In the genomic region with DNA sequence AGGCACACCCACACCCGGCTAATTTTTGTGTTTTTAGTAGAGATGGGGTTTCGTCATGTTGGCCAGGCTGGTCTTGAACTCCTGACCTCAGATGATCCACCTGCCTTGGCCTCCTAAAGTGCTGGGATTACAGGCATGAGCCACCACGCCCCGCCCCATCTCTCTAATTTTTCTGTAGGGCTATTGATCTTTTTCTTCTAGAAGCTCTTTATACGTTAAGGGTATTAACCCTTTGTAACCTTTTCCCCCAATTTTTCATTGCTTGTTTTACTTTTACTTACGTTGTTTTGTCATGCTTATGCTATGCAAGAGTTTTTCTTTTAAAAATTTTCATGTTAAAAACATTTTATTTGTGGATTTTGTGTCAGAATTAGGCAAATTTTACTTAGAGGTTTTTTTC, we compare ENCODE assay signal across 6 cellular contexts. TPM values are rescaled to one million over a fixed set of nuclear protein-coding genes. Genes with fewer than 3 reads are reported as not detected.
DNase-seq lines count a peak whose midpoint lies in the region; ATAC-seq, FAIRE-seq and TF ChIP-seq lines count a peak whose summit lies in the region.
"Not testable (repeated sequence)": the region's sequence is repeated elsewhere in the genome, so short reads cannot be mapped to it uniquely, and the experiment has no call there.

No MANE protein-coding gene starts in this region.

- H3K9me2 ChIP-seq in HCT116 (ENCODE audit: insufficient read depth) = not testable (repeated sequence)

- H3K9me3 Mint-ChIP-seq in activated naive CD8-positive, alpha-beta T cell (ENCODE audit: low read depth) = not testable (repeated sequence)

- peak overlapping the region; percentile 11 for H3K27ac Mint-ChIP-seq in activated naive CD8-positive, alpha-beta T cell

- CTCF ChIA-PET in HCT116 (lab: Charles Lee); RWPE1 (lab: Yijun Ruan, JAX); HepG2 (lab: Yijun Ruan, JAX; ENCODE audit: low intra/inter-chr PET ratio, low total read pairs): not testable (repeated sequence)

- RAD21 ChIA-PET in HCT116 (lab: Charles Lee; ENCODE audit: low non-redundant PET in 1 of 2, low total read pairs in 2 of 2, uncharacterized antibody in 2 of 2, unreplicated experiment in 2 of 2) = interaction anchor here in 1 of 2 experiments (0.6 kb wide), 1 partner anchor 74 kb away, joined by 3 read pairs; no protein-coding TSS in a partner anchor

- intact Hi-C loops in HCT116 (cut with micrococcal nuclease) = not testable (repeated sequence)
- intact Hi-C loops in HepG2 (cut with micrococcal nuclease; ENCODE audit: unreplicated experiment) = loop anchor here (10.0 kb wide), 1 partner anchor 377 kb away; a partner anchor contains a TSS

- 60% methylated on average over 6 of the region's 6 CpGs for WGBS in HepG2 (ENCODE audit: low lambda C conversion rate)

- H3K9ac ChIP-seq in HCT116 (ENCODE audit: low read length); HepG2 (ENCODE audit: insufficient read depth, low read depth, low read length): not testable (repeated sequence)

- H3K4me1 ChIP-seq in HCT116 (ENCODE audit: control insufficient read depth in 1 of 2, insufficient read depth in 2 of 2, low read length in 2 of 2) = peaks cover 21 to 48% of the 10 kb centered on the region in 2 experiments
- H3K4me1 ChIP-seq in HepG2 (ENCODE audit: insufficient read depth, low read length) = peaks cover 41% of the 10 kb centered on the region
- peaks cover 50% of the 10 kb centered on the region for H3K4me1 ChIP-seq in osteoblast (ENCODE audit: insufficient read depth, low read length)

- H3K9me3 ChIP-seq in HCT116 (ENCODE audit: control insufficient read depth in 1 of 2, insufficient read depth in 1 of 2, low read depth in 1 of 2, low read length in 2 of 2); HepG2 (ENCODE audit: low read length); osteoblast (ENCODE audit: low read depth, low read length): not testable (repeated sequence)

- not testable (repeated sequence) for BruUV-seq in HCT116 (replicated peaks; lab: Mats Ljungman, UMichigan); HepG2 (replicated peaks; lab: Mats Ljungman, UMichigan)

- H3K4me1 Mint-ChIP-seq in activated naive CD8-positive, alpha-beta T cell (ENCODE audit: low read depth) = peaks cover 58% of the 10 kb centered on the region

- peak overlapping the region; percentile 41; the same call in 1 of the 2 replicates for H3K27ac ChIP-seq in C4-2B
- H3K27ac ChIP-seq in HCT116 (ENCODE audit: low read depth, low read length) = not testable (repeated sequence)
- peak overlapping the region; percentile 21; the same call in 1 of the 2 replicates for H3K27ac ChIP-seq in RWPE1
- peak overlapping the region; percentile 65 for H3K27ac ChIP-seq in HepG2 (ENCODE audit: extremely low read length, insufficient read depth, low read length)
- peak overlapping the region; percentile 99 for H3K27ac ChIP-seq in osteoblast (ENCODE audit: low read depth, low read length)

- not testable (repeated sequence) for TF ChIP-seq POLR2A in HCT116 (IDR thresholded peaks at IDR 0.05; ENCODE audit: borderline replicate concordance, extremely low read depth, insufficient read depth, insufficient read length); HepG2 (IDR thresholded peaks at IDR 0.05; ENCODE audit: insufficient read depth in 1 of 2, low read depth in 2 of 2, low read length in 2 of 2)

- H3K36me3 Mint-ChIP-seq in activated naive CD8-positive, alpha-beta T cell = peaks cover 18% of the 10 kb centered on the region

- H3K4me3 ChIP-seq in HCT116 (replicated peaks in 1 of 2; ENCODE audit: low read depth in 1 of 2, low read length in 2 of 2); HepG2 (replicated peaks in 1 of 3; ENCODE audit: insufficient read depth in 1 of 3, low read depth in 2 of 3, low read length in 3 of 3); osteoblast (ENCODE audit: insufficient read depth, low read length): not testable (repeated sequence)

- POLR2A ChIA-PET in HCT116 (lab: Charles Lee) = interaction anchor here (0.7 kb wide), 1 partner anchor 143 kb away, joined by 3 read pairs; no protein-coding TSS in a partner anchor
- POLR2A ChIA-PET in RWPE1 (lab: Yijun Ruan, JAX; ENCODE audit: low non-redundant PET) = not testable (repeated sequence)
- POLR2A ChIA-PET in HepG2 (lab: Yijun Ruan, JAX) = interaction anchor here (1.0 to 1.4 kb wide), 5 partner anchors 8 to 38 kb away, joined by 3 to 5 read pairs (median 4); no protein-coding TSS in a partner anchor

- peaks cover 18 to 34% of the 10 kb centered on the region in 2 experiments; a peak in 3 of 4 replicates for H3K36me3 ChIP-seq in HCT116 (ENCODE audit: control insufficient read depth in 1 of 2, insufficient read depth in 2 of 2, low read length in 2 of 2)
- H3K36me3 ChIP-seq in HepG2 (replicated peaks in 1 of 2; ENCODE audit: control insufficient read depth in 1 of 2, insufficient read depth in 2 of 2, low read length in 2 of 2) = peaks cover 32 to 74% of the 10 kb centered on the region in 2 experiments
- H3K36me3 ChIP-seq in osteoblast (ENCODE audit: insufficient read depth, low read length) = peaks cover 61% of the 10 kb centered on the region

- not testable (repeated sequence) for FAIRE-seq in HepG2 (lab: Jason Lieb, UNC)

- not testable (repeated sequence) for TF ChIP-seq RAD21 in HCT116 (IDR thresholded peaks at IDR 0.05; ENCODE audit: low read depth); HepG2 (CRISPR knock-in tag; IDR thresholded peaks at IDR 0.05)

- not testable (repeated sequence) for H2AFZ ChIP-seq in HCT116 (ENCODE audit: low read depth, low read length, poor library complexity, severe bottlenecking); HepG2 (ENCODE audit: low read length); osteoblast (ENCODE audit: low read length)

- not testable (repeated sequence) for H3K4me3 Mint-ChIP-seq in activated naive CD8-positive, alpha-beta T cell

- not testable (repeated sequence) for H3K27me3 Mint-ChIP-seq in activated naive CD8-positive, alpha-beta T cell

- not testable (repeated sequence) for TF ChIP-seq EP300 in HepG2 (IDR thresholded peaks at IDR 0.05; ENCODE audit: low read depth in 2 of 2, low read length in 2 of 2); HepG2 (CRISPR knock-in tag; IDR thresholded peaks at IDR 0.05; ENCODE audit: borderline replicate concordance)

- peak overlapping the region; percentile 15 for H3K4me2 ChIP-seq in HCT116 (ENCODE audit: low read length)
- peak overlapping the region; percentile 82; the same call in 1 of the 2 replicates for H3K4me2 ChIP-seq in HepG2 (ENCODE audit: low read depth, low read length)
- peak overlapping the region; percentile 58 for H3K4me2 ChIP-seq in osteoblast (ENCODE audit: insufficient read depth, low read length)

- not testable (repeated sequence) for DNase-seq in HCT116 (ENCODE audit: low read depth, low spot score); RWPE1 (ENCODE audit: low spot score); HepG2 (ENCODE audit: low spot score); osteoblast (ENCODE audit: insufficient read length, low spot score, missing footprints)

- not testable (repeated sequence) for H3K27me3 ChIP-seq in HCT116 (ENCODE audit: insufficient read depth, low read length); HepG2 (ENCODE audit: control insufficient read depth in 1 of 2, insufficient read depth in 2 of 2, low read length in 2 of 2); osteoblast (ENCODE audit: insufficient read depth, low read length)

- H3K79me2 ChIP-seq in HCT116 (ENCODE audit: insufficient read depth, low read length) = peaks cover 77% of the 10 kb centered on the region
- H3K79me2 ChIP-seq in HepG2 (ENCODE audit: insufficient read depth, low read length) = peaks cover 71% of the 10 kb centered on the region
- peaks cover 92% of the 10 kb centered on the region for H3K79me2 ChIP-seq in osteoblast (ENCODE audit: insufficient read depth, low read length)

- not testable (repeated sequence) for ATAC-seq in HCT116, HepG2

- in situ Hi-C loops in HepG2 (cut with HindIII; ENCODE audit: extremely low pct_ligation_motif_present, low pct_unique_long_range_greater_than_20kb) = not testable (repeated sequence)

- TF ChIP-seq CTCF in C4-2B (conservative IDR thresholded peaks at IDR 0.05); HCT116 (IDR thresholded peaks at IDR 0.05 in 2 of 3, conservative IDR thresholded peaks at IDR 0.05 in 1 of 3; ENCODE audit: borderline replicate concordance in 1 of 3, insufficient read depth in 1 of 3, low read depth in 2 of 3, low read length in 2 of 3); RWPE1 (conservative IDR thresholded peaks at IDR 0.05; ENCODE audit: low read depth); HepG2 (CRISPR knock-in tag; IDR thresholded peaks at IDR 0.05); osteoblast (IDR thresholded peaks at IDR 0.05; ENCODE audit: extremely low read depth, low read depth, low read length): not testable (repeated sequence)

- not testable (repeated sequence) for H4K20me1 ChIP-seq in HCT116 (ENCODE audit: insufficient read depth); HepG2 (ENCODE audit: insufficient read depth, low read length); osteoblast (ENCODE audit: insufficient read depth, low read length)

RNA-seq across cellular contexts. Expression of a gene that starts 15.5 kb away (rescaled TPM):
- total RNA-seq in HCT116 (2021; ENCODE audit: unreplicated experiment) = 43.1 TPM
- 37.3 and 40.8 TPM in 2 replicates for polyA plus RNA-seq in HCT116 (2012)
- total RNA-seq in HepG2 (2016; rRNA removed; fragmentation: Illumina TruSeq; extraction: Trizol) = 47.5 and 48.6 TPM in 2 replicates
- 36.1 and 38.8 TPM in 2 replicates for total RNA-seq in HepG2 (2016; cell fraction: cytosol; rRNA removed; fragmentation: Illumina TruSeq; extraction: Trizol; ENCODE audit: low read depth)
- 42.9 and 49.7 TPM in 2 replicates for total RNA-seq in HepG2 (2016; cell fraction: insoluble cytoplasmic fraction; rRNA removed; fragmentation: Illumina TruSeq; extraction: Trizol)
- total RNA-seq in HepG2 (2016; cell fraction: membrane; rRNA removed; fragmentation: Illumina TruSeq; extraction: Trizol) = 46.0 and 48.9 TPM in 2 replicates
- total RNA-seq in HepG2 (2016; cell fraction: nucleus; rRNA removed; fragmentation: Illumina TruSeq; extraction: Trizol) = 36.1 and 43.2 TPM in 2 replicates
- 45.6 and 49.2 TPM in 2 replicates for polyA plus RNA-seq in HepG2 (2011; rRNA removed)
- polyA plus RNA-seq in HepG2 (2011; cell fraction: cytosol; rRNA removed) = 33.5 and 52.6 TPM in 2 replicates
- 151 and 167 TPM in 2 replicates for polyA plus RNA-seq in HepG2 (2011; cell fraction: nucleus; rRNA removed)
- polyA plus RNA-seq in HepG2 (2012) = 36.1 and 37.5 TPM in 2 replicates
- polyA plus RNA-seq in HepG2 (2016; cell fraction: cytosol; fragmentation: Illumina TruSeq; extraction: Trizol; ENCODE audit: low read depth) = 39.0 and 42.6 TPM in 2 replicates
- polyA plus RNA-seq in HepG2 (2016; cell fraction: insoluble cytoplasmic fraction; fragmentation: Illumina TruSeq; extraction: Trizol; ENCODE audit: low read depth) = 48.6 and 51.7 TPM in 2 replicates
- polyA plus RNA-seq in HepG2 (2016; cell fraction: membrane; fragmentation: Illumina TruSeq; extraction: Trizol; ENCODE audit: low read depth) = 45.0 and 48.7 TPM in 2 replicates
- 83.8 and 85.3 TPM in 2 replicates for polyA plus RNA-seq in HepG2 (2016; cell fraction: nucleus; fragmentation: Illumina TruSeq; extraction: Trizol; ENCODE audit: insufficient read depth, low read depth)
- polyA minus RNA-seq in HepG2 (2011; rRNA and poly(A)+ RNA removed; ENCODE audit: low replicate concordance) = 19.6 and 68.1 TPM in 2 replicates
- 23.7 TPM in 2 replicates for polyA minus RNA-seq in HepG2 (2011; cell fraction: cytosol; rRNA and poly(A)+ RNA removed)
- polyA minus RNA-seq in HepG2 (2011; cell fraction: nucleus; rRNA and poly(A)+ RNA removed) = 45.2 and 49.1 TPM in 2 replicates
- 26.5 and 27.9 TPM in 2 replicates for total RNA-seq in osteoblast

Comparison
In these comparisons a context has a peak if more than half of its experiments do, and no peak if none do; other contexts are left out.
1. H3K4me2 ChIP-seq: peak in every context shown above with its lines; median percentile 82 in HepG2; 58 in osteoblast; 15 in HCT116.